ENCODE assay signal across 8 cellular contexts in the genomic region with DNA sequence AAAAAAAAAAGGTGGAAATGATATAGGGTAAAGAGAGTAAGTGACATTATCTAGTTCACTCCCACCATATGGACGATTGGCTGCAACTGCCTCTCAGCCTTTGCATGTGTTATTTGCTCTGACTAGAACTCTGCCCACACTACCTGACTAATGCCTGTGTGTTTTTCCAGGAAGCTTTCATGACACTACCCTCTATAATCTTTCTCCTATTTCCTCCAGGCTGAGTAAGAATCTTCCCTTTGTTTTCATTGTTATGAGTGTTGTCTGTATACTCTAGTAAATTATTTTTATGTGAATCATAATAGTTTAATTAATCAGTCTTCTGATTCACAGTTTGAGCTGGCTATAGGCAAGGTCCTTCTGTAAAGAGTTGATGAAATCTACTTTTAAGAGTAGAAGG. TPM values are rescaled to one million over a fixed set of nuclear protein-coding genes. Genes with fewer than 3 reads are reported as not detected.
"Had no signal": no experiment of that assay in that cellular context is flagged by ENCODE, and none has a peak within 500 bp of the region (broad histone marks: within the 10 kb centered on the region; RNA-seq: fewer than 3 reads in every experiment).

No MANE protein-coding gene starts in this region.

RNA-seq across cellular contexts. Expression of gene PRSS3, which starts 31.7 kb away (rescaled TPM):
- total RNA-seq: activated B cell treated with CpG ODN at 0.5 μM for 24 hours; activated CD8-positive, alpha-beta memory T cell treated with anti-CD3 and anti-CD28 coated beads, Interleukin-2, amount 10 ng/mL, durations not matched to agents 7 days and 5 days; activated naive CD8-positive, alpha-beta T cell treated with anti-CD3 and anti-CD28 coated beads, Interleukin-2, amount 10 ng/mL, durations not matched to agents 7 days and 5 days; ascending aorta; myocyte; neural crest cell; T-helper 17 cell; thyroid gland had no signal
